23 cellular contexts compared by ENCODE assay signal in the genomic region with DNA sequence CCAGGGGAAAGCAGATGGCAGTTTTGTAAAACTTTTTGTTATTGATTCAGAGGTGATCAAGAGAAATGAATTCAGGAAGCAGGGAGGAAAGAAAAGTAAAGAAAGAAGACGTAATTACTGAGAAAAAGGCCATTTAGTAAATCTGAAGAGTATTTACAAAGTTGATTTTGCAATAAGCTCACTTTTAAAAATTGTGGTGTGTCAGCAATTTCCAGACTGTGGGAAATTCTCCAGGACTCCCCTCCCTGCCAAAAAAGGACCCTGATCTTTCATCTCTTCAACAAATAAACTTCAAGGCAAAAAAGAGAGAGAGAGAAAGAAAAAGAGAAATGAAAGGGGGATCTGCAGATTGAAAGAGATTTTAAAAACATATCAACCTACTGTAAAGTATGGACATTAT. TPM values are rescaled to one million over a fixed set of nuclear protein-coding genes. Genes with fewer than 3 reads are reported as not detected.
DNase-seq lines count a peak whose midpoint lies in the region; ATAC-seq, FAIRE-seq and TF ChIP-seq lines count a peak whose summit lies in the region.
"Had no signal": no experiment of that assay in that cellular context is flagged by ENCODE, and none has a peak within 500 bp of the region (broad histone marks: within the 10 kb centered on the region; RNA-seq: fewer than 3 reads in every experiment).

No MANE protein-coding gene starts in this region.

- H3K4me3 Mint-ChIP-seq in brain (peak overlapping the region in 1 of 5 experiments; percentile 25), mesothelial cell of epicardium (no peak overlapping the region)
- no peak overlapping the region for H3K4me3 Mint-ChIP-seq in activated CD4-positive, alpha-beta T cell treated with anti-CD3 and anti-CD28 coated beads, Interleukin-2, amount 10 ng/mL, durations not matched to agents 7 days and 5 days
- H3K4me3 Mint-ChIP-seq: CD4-positive, alpha-beta memory T cell; GM23338; HFFc6 had no signal

- H3K4me1 Mint-ChIP-seq in brain = peaks cover 32% of the 10 kb centered on the region
- peaks cover 23% of the 10 kb centered on the region for H3K4me1 Mint-ChIP-seq in mesothelial cell of epicardium
- no peaks in the 10 kb centered on the region for H3K4me1 Mint-ChIP-seq in activated CD4-positive, alpha-beta T cell treated with anti-CD3 and anti-CD28 coated beads, Interleukin-2, amount 10 ng/mL, durations not matched to agents 7 days and 5 days
- H3K4me1 Mint-ChIP-seq: CD4-positive, alpha-beta memory T cell; GM23338 had no signal

- H3K27ac ChIP-seq in A549 (no peak overlapping the region), SK-N-MC (peak overlapping the region; percentile 81)

- TF ChIP-seq POLR2A in A549 (IDR thresholded peaks at IDR 0.05; ENCODE audit: low read length) = no peak

- no peaks in the 10 kb centered on the region for H3K36me3 ChIP-seq in SK-N-MC (ENCODE audit: insufficient read depth, low read length)
- H3K36me3 ChIP-seq: HAP-1 had no signal

- H3K9me3 Mint-ChIP-seq in brain (no peaks in the 10 kb centered on the region), mesothelial cell of epicardium (no peaks in the 10 kb centered on the region)
- H3K9me3 Mint-ChIP-seq in activated CD4-positive, alpha-beta T cell treated with anti-CD3 and anti-CD28 coated beads, Interleukin-2, amount 10 ng/mL, durations not matched to agents 7 days and 5 days = no peaks in the 10 kb centered on the region
- H3K9me3 Mint-ChIP-seq: CD4-positive, alpha-beta memory T cell; GM23338; HFFc6 had no signal

- no peak overlapping the region for H3K9ac ChIP-seq in SK-N-MC (ENCODE audit: insufficient read length)

- H3K4me3 ChIP-seq in A549 = no peak overlapping the region
- 0 out of 2 replicates have a peak overlapping the region, but pooled peaks have one; percentile 2 for H3K4me3 ChIP-seq in SK-N-MC
- H3K4me3 ChIP-seq: GM23338, HAP-1 had no signal

- H3K36me3 Mint-ChIP-seq in brain (peaks cover 62% of the 10 kb centered on the region), mesothelial cell of epicardium (peaks cover 6% of the 10 kb centered on the region)
- no peaks in the 10 kb centered on the region for H3K36me3 Mint-ChIP-seq in activated CD4-positive, alpha-beta T cell treated with anti-CD3 and anti-CD28 coated beads, Interleukin-2, amount 10 ng/mL, durations not matched to agents 7 days and 5 days (ENCODE audit: low read depth)
- H3K36me3 Mint-ChIP-seq: CD4-positive, alpha-beta memory T cell had no signal

- no peak for TF ChIP-seq RAD21 in A549 (conservative IDR thresholded peaks at IDR 0.05 in 1 of 2, IDR thresholded peaks at IDR 0.05 in 1 of 2)

- no peaks in the 10 kb centered on the region for H3K27me3 Mint-ChIP-seq in brain
- H3K27me3 Mint-ChIP-seq in mesothelial cell of epicardium (ENCODE audit: low read depth) = no peaks in the 10 kb centered on the region
- peaks cover 2% of the 10 kb centered on the region for H3K27me3 Mint-ChIP-seq in activated CD4-positive, alpha-beta T cell treated with anti-CD3 and anti-CD28 coated beads, Interleukin-2, amount 10 ng/mL, durations not matched to agents 7 days and 5 days

- CTCF ChIA-PET in A549 (lab: Yijun Ruan, JAX) = no interaction called here
- CTCF ChIA-PET in activated CD4-positive, alpha-beta T cell treated with anti-CD3 and anti-CD28 coated beads, Interleukin-2, amount 10 ng/mL, durations not matched to agents 7 days and 5 days (lab: Charles Lee) = interaction anchor here (0.6 kb wide), 1 partner anchor 187 kb away, joined by 4 read pairs; no protein-coding TSS in a partner anchor

- peak; percentile 68 for FAIRE-seq in A549 (lab: Jason Lieb, UNC)
- FAIRE-seq: GM12891, GM18507, H54 had no signal

- H3K4me2 ChIP-seq in A549 = no peak overlapping the region
- H3K4me2 ChIP-seq: GM23338 had no signal

- no peak for TF ChIP-seq EP300 in A549 (IDR thresholded peaks at IDR 0.05)

- no peaks in the 10 kb centered on the region for H3K4me1 ChIP-seq in A549

- WGBS in A549 (ENCODE audit: missing lambda C conversion rate) = 26% methylated on average over 1 of the region's 1 CpG

- POLR2A ChIA-PET in A549 (lab: Yijun Ruan, JAX) = no interaction called here
- POLR2A ChIA-PET in activated CD4-positive, alpha-beta T cell treated with anti-CD3 and anti-CD28 coated beads, Interleukin-2, amount 10 ng/mL, durations not matched to agents 7 days and 5 days (lab: Charles Lee) = no interaction called here

- TF ChIP-seq CTCF in A549 (IDR thresholded peaks at IDR 0.05) = no peak
- no peak for TF ChIP-seq CTCF in brain (conservative IDR thresholded peaks at IDR 0.05)
- no peak for TF ChIP-seq CTCF in mesothelial cell of epicardium (IDR thresholded peaks at IDR 0.05; ENCODE audit: unreplicated experiment)
- no peak for TF ChIP-seq CTCF in omental fat pad (IDR thresholded peaks at IDR 0.05)

- peak overlapping the region in 3 of 5 experiments; percentile 10 to 75 (median 58) for H3K27ac Mint-ChIP-seq in brain
- peak overlapping the region; percentile 72 for H3K27ac Mint-ChIP-seq in mesothelial cell of epicardium
- no peak overlapping the region for H3K27ac Mint-ChIP-seq in activated CD4-positive, alpha-beta T cell treated with anti-CD3 and anti-CD28 coated beads, Interleukin-2, amount 10 ng/mL, durations not matched to agents 7 days and 5 days
- H3K27ac Mint-ChIP-seq: CD4-positive, alpha-beta memory T cell; GM23338; HFFc6 had no signal

- H3K9me3 ChIP-seq in A549 (no peaks in the 10 kb centered on the region), SK-N-MC (ENCODE audit: low read depth, low read length) (no peaks in the 10 kb centered on the region)
- H3K9me3 ChIP-seq: HAP-1 had no signal

- DNase-seq in A549 (ENCODE audit: low read depth in 1 of 2, low spot score in 1 of 2) = no peak
- DNase-seq in SK-N-MC (ENCODE audit: low read depth, low spot score) = peak; percentile 39
- no peak for DNase-seq in mesothelial cell of epicardium (ENCODE audit: low spot score in 2 of 2, unreplicated experiment in 2 of 2)
- DNase-seq in omental fat pad (ENCODE audit: low spot score) = no peak
- no peak for DNase-seq in activated CD4-positive, alpha-beta T cell treated with anti-CD3 and anti-CD28 coated beads, Interleukin-2, amount 10 ng/mL, durations not matched to agents 7 days and 5 days
- no peak for DNase-seq in NCI-H446 (lab: John Stamatoyannopoulos, UW)
- DNase-seq: 8988T; C1 segment of cervical spinal cord; Calu3; CD4-positive, alpha-beta memory T cell; COR-L47; DMS53; DMS79 treated with DMSO at 0.1 percent for 48 hours; GF-D8; HFFc6 had no signal

- ATAC-seq in A549 (no peak), omental fat pad (ENCODE audit: low FRiP score) (no peak)
- ATAC-seq: GM23338 had no signal

TF ChIP-seq in A549, 52 proteins besides CTCF, POLR2A, EP300 and RAD21:
- no peak for TF ChIP-seq ZNF302 (CRISPR knock-in tag; IDR thresholded peaks at IDR 0.05)
- peak; percentile 80 for TF ChIP-seq MAFK (IDR thresholded peaks at IDR 0.05; ENCODE audit: partially characterized antibody)

RNA-seq across cellular contexts. Expression of a gene that starts 36.6 kb away (rescaled TPM):
- polyA plus RNA-seq in A549 (2011; rRNA removed) (not detected in 2 replicates), A549 (2017; fragmentation: RNase III; extraction: RNeasy Plus Mini Kit Qiagen cat#74134 plus additional on column Dnase treatment) (0.05 TPM in 1 of 3 replicates, not detected in the others), brain (ENCODE audit: insufficient read depth, low read depth, low replicate concordance) (15.6 TPM)
- 0.01 TPM in 1 of 2 replicates, not detected in the other for polyA plus RNA-seq in A549 (2012; cell fraction: cytosol; rRNA removed)
- not detected in 2 replicates for polyA plus RNA-seq in A549 (2012; cell fraction: nucleus; rRNA removed)
- polyA minus RNA-seq in A549 (2011; rRNA and poly(A)+ RNA removed) = 0.12 TPM in 1 of 2 replicates, not detected in the other
- total RNA-seq in mesothelial cell of epicardium (15.8 to 17.3 TPM (median 17.1 TPM) in 3 replicates), omental fat pad (under 1 TPM in 1 of 4 donors, not detected in 3; 0.25 TPM)
- total RNA-seq in activated CD4-positive, alpha-beta T cell treated with anti-CD3 and anti-CD28 coated beads, Interleukin-2, amount 10 ng/mL, durations not matched to agents 7 days and 5 days = not detected
- total RNA-seq: CD4-positive, alpha-beta memory T cell; G401; HFFc6 had no signal
- polyA plus RNA-seq: BJ; CD4-positive, alpha-beta memory T cell had no signal

Comparison
In these comparisons a context has a peak if more than half of its experiments do, and no peak if none do; other contexts are left out.
1. RNA of a gene that starts 36.6 kb away (total RNA-seq): 15.8 to 17.3 TPM in mesothelial cell of epicardium; not detected in activated CD4-positive, alpha-beta T cell treated with anti-CD3 and anti-CD28 coated beads, Interleukin-2, amount 10 ng/mL, durations not matched to agents 7 days and 5 days and 0.25 TPM in omental fat pad; every median in the first group is over 10 times any median in the second.